In genomic region chr1:12166834-12167492, GRCh38 we compare ENCODE assay signal across 8 cellular contexts. TPM values are rescaled to one million over a fixed set of nuclear protein-coding genes. Genes with fewer than 3 reads are reported as not detected.
DNase-seq lines count a peak whose midpoint lies in the region; ATAC-seq and TF ChIP-seq lines count a peak whose summit lies in the region.

Gene TNFRSF1B, plus strand, starts transcription at chr1:12166991. Its CDS starts 101 bp downstream, at chr1:12167092.

- DNase-seq in COLO829 (ENCODE audit: low spot score) (peak; percentile 28), NB4 (ENCODE audit: low read depth) (peak; percentile 68), epithelial cell of proximal tubule (ENCODE audit: low read depth) (no peak), myocyte (ENCODE audit: low read depth) (peak; percentile 38)
- DNase-seq in activated CD8-positive, alpha-beta memory T cell treated with anti-CD3 and anti-CD28 coated beads, Interleukin-2, amount 50 U/mL, for 48 hours, result peak; percentile 88

- H3K4me3 ChIP-seq in NB4 (ENCODE audit: low read depth, low read length), result peak within 1 kb of the TSS; percentile 65
- H3K4me3 ChIP-seq in epithelial cell of proximal tubule (ENCODE audit: low read depth, low read length), result peak within 1 kb of the TSS; percentile 16

- no peak for TF ChIP-seq POLR2A in NB4 (IDR thresholded peaks at IDR 0.05; ENCODE audit: extremely low read depth, insufficient read length)

- ATAC-seq in GM21360 (IDR thresholded peaks at IDR 0.05; ENCODE audit: unreplicated experiment) (peak; percentile 46), HG03135 (IDR thresholded peaks at IDR 0.05; ENCODE audit: unreplicated experiment) (no peak)

- TF ChIP-seq CTCF in NB4 (IDR thresholded peaks at IDR 0.05; ENCODE audit: low read depth, low read length) (no peak), epithelial cell of proximal tubule (conservative IDR thresholded peaks at IDR 0.05; ENCODE audit: low read depth, low read length) (no peak), subcutaneous adipose tissue (IDR thresholded peaks at IDR 0.05; ENCODE audit: low read depth) (no peak)

RNA-seq across cellular contexts. Expression of gene TNFRSF1B, which starts in this region (rescaled TPM):
- total RNA-seq in epithelial cell of proximal tubule (0.06 and 1.5 TPM in 2 replicates), myocyte (0.26 and 1.3 TPM in 2 replicates), subcutaneous adipose tissue (10 to 100 TPM; 37.3 to 77.7 (median 64.5) TPM)
- not detected for polyA plus RNA-seq in myocyte (2012)

Comparison
In these comparisons a context has a peak if more than half of its experiments do, and no peak if none do; other contexts are left out.
1. RNA of gene TNFRSF1B (total RNA-seq): 37.3 to 77.7 TPM in subcutaneous adipose tissue; 0.26 to 1.3 TPM in myocyte and 0.06 to 1.5 TPM in epithelial cell of proximal tubule; every median in the first group is over 10 times any median in the second.